Comparison of ENCODE assay signal across 11 cellular contexts in genomic region chr2:129646107-129646506, GRCh38.
"Had no signal": no experiment of that assay in that cellular context is flagged by ENCODE, and none has a peak within 500 bp of the region (broad histone marks: within the 10 kb centered on the region; RNA-seq: fewer than 3 reads in every experiment).

No MANE protein-coding gene starts in this region.

- FAIRE-seq: H1, H54 had no signal

- H3K9ac ChIP-seq: GM23248 had no signal

- H3K4me3 ChIP-seq: GM23248, GM23338, HAP-1 had no signal

- H3K9me3 ChIP-seq: HAP-1 had no signal

- DNase-seq: GM23248, GOT3, H7, H9, HCEC 1CT, HFFc6 had no signal

- H3K4me2 ChIP-seq: GM23338 had no signal

- H3K27ac ChIP-seq: GM23248 had no signal

- H3K4me1 ChIP-seq: HAP-1 had no signal

- H2AFZ ChIP-seq: GM23248, GM23338 had no signal

- ATAC-seq: GM23338, HCT116 had no signal

- H3K36me3 ChIP-seq: HAP-1 had no signal
